Comparison of ENCODE assay signal across 33 cellular contexts in the genomic region with DNA sequence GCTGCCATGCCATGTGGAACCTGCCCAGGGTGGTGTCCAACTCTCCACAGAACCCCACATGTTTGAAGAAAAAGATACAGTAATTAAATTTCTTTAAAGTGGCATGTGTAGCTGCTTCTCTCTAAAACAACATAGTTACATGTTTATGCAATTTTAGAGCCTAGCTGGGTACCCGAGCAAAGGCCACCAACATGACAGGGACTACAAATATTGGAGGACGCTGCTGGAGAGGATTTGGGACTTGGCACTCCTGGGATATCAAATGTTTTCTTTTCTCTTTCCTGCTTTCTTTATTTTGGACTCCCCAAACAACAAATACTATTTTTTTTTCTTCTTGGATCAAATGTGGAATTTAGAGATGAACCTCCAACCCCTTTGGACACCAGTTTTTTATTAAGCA.
"Had no signal": no experiment of that assay in that cellular context is flagged by ENCODE, and none has a peak within 500 bp of the region (broad histone marks: within the 10 kb centered on the region; RNA-seq: fewer than 3 reads in every experiment).

No MANE protein-coding gene starts in this region.

- H3K27ac ChIP-seq: brain microvascular endothelial cell, coronary artery, dorsolateral prefrontal cortex, WERI-Rb-1 had no signal

- H3K36me3 Mint-ChIP-seq: activated naive CD4-positive, alpha-beta T cell treated with anti-CD3 and anti-CD28 coated beads, Interleukin-2, amount 10 ng/mL, durations not matched to agents 7 days and 5 days; activated naive CD4-positive, alpha-beta T cell treated with anti-CD3 and anti-CD28 coated beads, Interleukin-2, amount 50 U/mL, for 72 hours; activated naive CD8-positive, alpha-beta T cell treated with anti-CD3 and anti-CD28 coated beads, Interleukin-2, amount 10 ng/mL, durations not matched to agents 7 days and 5 days had no signal

- DNase-seq: activated B cell treated with CpG ODN at 0.5 μM for 24 hours; activated CD4-positive, alpha-beta memory T cell treated with anti-CD3 and anti-CD28 coated beads, Interleukin-2, amount 10 ng/mL, durations not matched to agents 7 days and 5 days; activated CD4-positive, alpha-beta T cell treated with anti-CD3 and anti-CD28 coated beads for 48 hours; activated CD4-positive, alpha-beta T cell treated with anti-CD3 and anti-CD28 coated beads, Interleukin-2, amount 50 U/mL, for 4 hours; activated CD8-positive, alpha-beta memory T cell treated with anti-CD3 and anti-CD28 coated beads, Interleukin-2, amount 50 U/mL, for 48 hours; activated gamma-delta T cell; activated naive CD4-positive, alpha-beta T cell; activated naive CD4-positive, alpha-beta T cell treated with anti-CD3 and anti-CD28 coated beads, Interleukin-2, amount 10 ng/mL, durations not matched to agents 7 days and 5 days; activated naive CD8-positive, alpha-beta T cell treated with anti-CD3 and anti-CD28 coated beads, Interleukin-2, amount 10 ng/mL, durations not matched to agents 7 days and 5 days; activated T-cell treated with anti-CD3 and anti-CD28 coated beads for 4 hours; activated T-cell treated with anti-CD3 and anti-CD28 coated beads, Interleukin-2, amount 50 U/mL, for 24 hours; activated T-cell treated with anti-CD3 and anti-CD28 coated beads, Interleukin-2, amount 50 U/mL, for 72 hours; amniotic stem cell; anterior cingulate cortex; brain microvascular endothelial cell; dorsolateral prefrontal cortex; effector memory CD4-positive, alpha-beta T cell; endodermal cell; foreskin fibroblast; head of caudate nucleus; T-helper 1 cell; T-helper 17 cell; T1000; WERI-Rb-1 had no signal

- H3K4me1 Mint-ChIP-seq: activated B cell treated with CpG ODN at 0.5 μM for 24 hours; activated CD4-positive, alpha-beta memory T cell treated with anti-CD3 and anti-CD28 coated beads, Interleukin-2, amount 10 ng/mL, durations not matched to agents 7 days and 5 days; activated naive CD4-positive, alpha-beta T cell treated with anti-CD3 and anti-CD28 coated beads, Interleukin-2, amount 10 ng/mL, durations not matched to agents 7 days and 5 days; central memory CD8-positive, alpha-beta T cell; endodermal cell; T-helper 17 cell had no signal

- H3K36me3 ChIP-seq: brain microvascular endothelial cell, WERI-Rb-1 had no signal

- ATAC-seq: activated CD4-positive, CD25-positive, alpha-beta regulatory T cell treated with anti-CD3 and anti-CD28 coated beads, Interleukin-2, amount 50 U/mL, for 24 hours; activated naive CD4-positive, alpha-beta T cell treated with anti-CD3 and anti-CD28 coated beads, Interleukin-2, amount 50 U/mL, for 72 hours; activated T-cell treated with anti-CD3 and anti-CD28 coated beads, Interleukin-2, amount 50 U/mL, for 72 hours; esophagus mucosa; T-helper 17 cell had no signal

- H3K27ac Mint-ChIP-seq: activated B cell treated with CpG ODN at 0.5 μM for 24 hours; activated CD4-positive, alpha-beta memory T cell treated with anti-CD3 and anti-CD28 coated beads, Interleukin-2, amount 10 ng/mL, durations not matched to agents 7 days and 5 days; activated naive CD4-positive, alpha-beta T cell treated with anti-CD3 and anti-CD28 coated beads, Interleukin-2, amount 10 ng/mL, durations not matched to agents 7 days and 5 days; activated naive CD4-positive, alpha-beta T cell treated with anti-CD3 and anti-CD28 coated beads, Interleukin-2, amount 50 U/mL, for 72 hours; activated naive CD8-positive, alpha-beta T cell treated with anti-CD3 and anti-CD28 coated beads, Interleukin-2, amount 10 ng/mL, durations not matched to agents 7 days and 5 days; activated T-cell treated with anti-CD3 and anti-CD28 coated beads, Interleukin-2, amount 50 U/mL, for 24 hours; activated T-cell treated with anti-CD3 and anti-CD28 coated beads, Interleukin-2, amount 50 U/mL, for 72 hours; dendritic cell treated with granulocyte-macrophage colony-stimulating factor and Interleukin-4, amounts not matched to agents 40 ng/mL and 50 ng/mL, for 4 days; endodermal cell; T-helper 17 cell; T-helper 2 cell treated with Interferon-gamma antibody and Interleukin-4, amounts not matched to agents 5 μg/mL and 100 μg/mL, for 36 hours had no signal

- H3K27me3 ChIP-seq: brain microvascular endothelial cell, dorsolateral prefrontal cortex had no signal

- H3K4me3 Mint-ChIP-seq: activated B cell treated with CpG ODN at 0.5 μM for 24 hours; activated CD4-positive, alpha-beta memory T cell treated with anti-CD3 and anti-CD28 coated beads, Interleukin-2, amount 10 ng/mL, durations not matched to agents 7 days and 5 days; activated naive CD4-positive, alpha-beta T cell treated with anti-CD3 and anti-CD28 coated beads, Interleukin-2, amount 10 ng/mL, durations not matched to agents 7 days and 5 days; activated naive CD8-positive, alpha-beta T cell treated with anti-CD3 and anti-CD28 coated beads, Interleukin-2, amount 10 ng/mL, durations not matched to agents 7 days and 5 days; activated T-cell treated with anti-CD3 and anti-CD28 coated beads, Interleukin-2, amount 50 U/mL, for 24 hours; activated T-cell treated with anti-CD3 and anti-CD28 coated beads, Interleukin-2, amount 50 U/mL, for 72 hours; central memory CD8-positive, alpha-beta T cell; dendritic cell treated with granulocyte-macrophage colony-stimulating factor and Interleukin-4, amounts not matched to agents 40 ng/mL and 50 ng/mL, for 4 days; endodermal cell; T-helper 17 cell; T-helper 2 cell treated with Interferon-gamma antibody and Interleukin-4, amounts not matched to agents 5 μg/mL and 100 μg/mL, for 36 hours had no signal

- FAIRE-seq: astrocyte, frontal cortex had no signal

- H3K9me3 Mint-ChIP-seq: activated B cell treated with CpG ODN at 0.5 μM for 24 hours; activated CD4-positive, alpha-beta memory T cell treated with anti-CD3 and anti-CD28 coated beads, Interleukin-2, amount 10 ng/mL, durations not matched to agents 7 days and 5 days; activated naive CD4-positive, alpha-beta T cell treated with anti-CD3 and anti-CD28 coated beads, Interleukin-2, amount 10 ng/mL, durations not matched to agents 7 days and 5 days; activated naive CD4-positive, alpha-beta T cell treated with anti-CD3 and anti-CD28 coated beads, Interleukin-2, amount 50 U/mL, for 72 hours; activated naive CD8-positive, alpha-beta T cell treated with anti-CD3 and anti-CD28 coated beads, Interleukin-2, amount 10 ng/mL, durations not matched to agents 7 days and 5 days; activated T-cell treated with anti-CD3 and anti-CD28 coated beads, Interleukin-2, amount 50 U/mL, for 24 hours; central memory CD8-positive, alpha-beta T cell; dendritic cell treated with granulocyte-macrophage colony-stimulating factor and Interleukin-4, amounts not matched to agents 40 ng/mL and 50 ng/mL, for 4 days; endodermal cell; T-helper 2 cell treated with Interferon-gamma antibody and Interleukin-4, amounts not matched to agents 5 μg/mL and 100 μg/mL, for 36 hours had no signal

- H3K27me3 Mint-ChIP-seq: activated B cell treated with CpG ODN at 0.5 μM for 24 hours; activated CD4-positive, alpha-beta memory T cell treated with anti-CD3 and anti-CD28 coated beads, Interleukin-2, amount 10 ng/mL, durations not matched to agents 7 days and 5 days; central memory CD8-positive, alpha-beta T cell had no signal

- H3K4me3 ChIP-seq: coronary artery, dorsolateral prefrontal cortex had no signal
